Comparison of ENCODE assay signal across 5 cellular contexts in the genomic region with DNA sequence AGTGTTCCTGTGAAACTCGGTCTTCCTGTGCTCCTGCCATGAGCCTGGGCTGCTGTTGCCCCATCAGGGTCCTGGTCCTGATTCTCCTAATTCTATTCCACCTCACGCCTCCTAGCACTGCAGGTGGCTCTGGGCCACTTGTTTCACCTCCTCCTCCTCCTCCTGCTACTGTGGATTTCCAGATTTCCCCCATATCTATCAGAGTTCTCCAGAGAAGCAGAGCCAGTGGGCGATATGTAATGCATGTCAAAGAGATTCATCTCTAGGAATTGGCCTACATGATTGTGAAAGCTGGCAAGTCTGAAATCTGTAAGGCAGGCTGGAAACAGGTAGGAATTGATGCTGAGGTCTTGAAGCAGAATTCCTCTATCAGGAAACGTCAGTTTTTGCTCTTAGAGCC. TPM values are rescaled to one million over a fixed set of nuclear protein-coding genes. Genes with fewer than 3 reads are reported as not detected.
"Had no signal": no experiment of that assay in that cellular context is flagged by ENCODE, and none has a peak within 500 bp of the region (broad histone marks: within the 10 kb centered on the region; RNA-seq: fewer than 3 reads in every experiment).

No MANE protein-coding gene starts in this region.

- H3K27ac Mint-ChIP-seq: GM23338, H9 had no signal

- H3K4me1 Mint-ChIP-seq: GM23338, H9 had no signal

- ATAC-seq: GM23338 had no signal

- H3K4me3 ChIP-seq: GM23338 had no signal

- H3K4me3 Mint-ChIP-seq: GM23338, H9 had no signal

- DNase-seq: H9, HCEC 1CT, IMR-90 had no signal

RNA-seq across cellular contexts. Expression of gene CHRNA1, which starts 45.3 kb away (rescaled TPM):
- total RNA-seq: GM23338, H9, HT-29 had no signal
- polyA plus RNA-seq: GM23338 had no signal
